ENCODE assay signal across 11 cellular contexts in genomic region chr16:83940157-83940556, GRCh38. TPM values are rescaled to one million over a fixed set of nuclear protein-coding genes. Genes with fewer than 3 reads are reported as not detected.
DNase-seq lines count a peak whose midpoint lies in the region; ATAC-seq and TF ChIP-seq lines count a peak whose summit lies in the region.
"Had no signal": no experiment of that assay in that cellular context is flagged by ENCODE, and none has a peak within 500 bp of the region (broad histone marks: within the 10 kb centered on the region; RNA-seq: fewer than 3 reads in every experiment).

No MANE protein-coding gene starts in this region.

- peak overlapping the region in 1 of 2 experiments; percentile 14 for H2BK12ac ChIP-seq in mesenchymal stem cell (ENCODE audit: low read length in 2 of 2)

- no peak overlapping the region for H3K4me3 Mint-ChIP-seq in WTC11
- no peak overlapping the region for H3K4me3 Mint-ChIP-seq in stimulated activated naive B cell treated with anti-CD40 and anti-IgM and Interleukin-4, amounts not matched to agents 10 μg/mL and 1 μg/mL and 100 μg/mL, for 72 hours

- H3K4me3 ChIP-seq in SK-N-SH (ENCODE audit: low read depth in 2 of 2, low read length in 1 of 2) (no peak overlapping the region), mesenchymal stem cell (ENCODE audit: insufficient read depth in 1 of 2, low read depth in 1 of 2, low read length in 2 of 2) (no peak overlapping the region)
- H3K4me3 ChIP-seq: SJCRH30 had no signal

- H3K9me3 ChIP-seq in SK-N-SH (no peaks in the 10 kb centered on the region), mesenchymal stem cell (ENCODE audit: control insufficient read depth, low read length) (no peaks in the 10 kb centered on the region)
- H3K9me3 ChIP-seq: SJCRH30 had no signal

- no peak for TF ChIP-seq EP300 in SK-N-SH (IDR thresholded peaks at IDR 0.05; ENCODE audit: borderline replicate concordance in 1 of 2, low read depth in 1 of 2, low read length in 1 of 2)

- WGBS in SK-N-SH (ENCODE audit: low lambda C conversion rate) = 69% methylated on average over 12 of the region's 12 CpGs
- WGBS in mesenchymal stem cell = 85% methylated on average over 12 of the region's 12 CpGs

- H3K9me3 Mint-ChIP-seq in WTC11 = no peaks in the 10 kb centered on the region
- no peaks in the 10 kb centered on the region for H3K9me3 Mint-ChIP-seq in stimulated activated naive B cell treated with anti-CD40 and anti-IgM and Interleukin-4, amounts not matched to agents 10 μg/mL and 1 μg/mL and 100 μg/mL, for 72 hours

- H3K4me1 Mint-ChIP-seq in WTC11 = peaks cover 7% of the 10 kb centered on the region; the same call in 1 of the 2 replicates
- peaks cover 6% of the 10 kb centered on the region in 2 donors for H3K4me1 Mint-ChIP-seq in stimulated activated naive B cell treated with anti-CD40 and anti-IgM and Interleukin-4, amounts not matched to agents 10 μg/mL and 1 μg/mL and 100 μg/mL, for 72 hours

- no peaks in the 10 kb centered on the region for H3K9me2 ChIP-seq in SK-N-SH

- no peak overlapping the region for H2BK120ac ChIP-seq in mesenchymal stem cell (ENCODE audit: low read depth, low read length)

- no peak overlapping the region for H3K23ac ChIP-seq in mesenchymal stem cell (ENCODE audit: low read length in 2 of 2)

- H3K27me3 ChIP-seq in SK-N-SH (ENCODE audit: insufficient read depth) (no peaks in the 10 kb centered on the region), mesenchymal stem cell (ENCODE audit: control insufficient read depth in 1 of 2, insufficient read depth in 1 of 2, low read length in 2 of 2) (peaks cover 27 to 38% of the 10 kb centered on the region in 2 experiments)
- H3K27me3 ChIP-seq: SJCRH30 had no signal

- TF ChIP-seq RAD21 in SK-N-SH (IDR thresholded peaks at IDR 0.05; ENCODE audit: low read length) = no peak

- no peak overlapping the region for H2AK5ac ChIP-seq in mesenchymal stem cell (ENCODE audit: low read length, severe bottlenecking)

- no peak overlapping the region for H2AFZ ChIP-seq in SK-N-SH (ENCODE audit: low read depth)
- H2AFZ ChIP-seq in mesenchymal stem cell (ENCODE audit: low read depth, low read length) = no peak overlapping the region

- no peak overlapping the region for H2BK15ac ChIP-seq in mesenchymal stem cell (ENCODE audit: low read depth, poor library complexity, severe bottlenecking)

- no peaks in the 10 kb centered on the region for H3F3A ChIP-seq in SK-N-SH (replicated peaks; ENCODE audit: insufficient read depth)

- H3K27ac ChIP-seq in SK-N-SH (ENCODE audit: low read depth in 2 of 2, low read length in 1 of 2) (no peak overlapping the region), mesenchymal stem cell (ENCODE audit: low read length, poor library complexity, severe bottlenecking) (no peak overlapping the region)
- H3K27ac ChIP-seq: C4-2B, SJCRH30 had no signal

- H3K27ac Mint-ChIP-seq in WTC11 = no peak overlapping the region
- peak overlapping the region; percentile 20 for H3K27ac Mint-ChIP-seq in stimulated activated naive B cell treated with anti-CD40 and anti-IgM and Interleukin-4, amounts not matched to agents 10 μg/mL and 1 μg/mL and 100 μg/mL, for 72 hours

- no peak for DNase-seq in SK-N-SH
- no peak for DNase-seq in WTC11 (ENCODE audit: low spot score)
- DNase-seq in mesenchymal stem cell = no peak
- DNase-seq in stimulated activated naive B cell treated with anti-CD40 and anti-IgM and Interleukin-4, amounts not matched to agents 10 μg/mL and 1 μg/mL and 100 μg/mL, for 72 hours = no peak
- DNase-seq in mesenteric fat pad (ENCODE audit: low spot score) = no peak
- no peak for DNase-seq in ureter (ENCODE audit: low spot score)
- DNase-seq in GOT3 (lab: John Stamatoyannopoulos, UW) = no peak
- DNase-seq: SJCRH30 had no signal

- H3K79me1 ChIP-seq in mesenchymal stem cell (replicated peaks; ENCODE audit: low read length, poor library complexity, severe bottlenecking) = no peaks in the 10 kb centered on the region

- CTCF ChIA-PET in SK-N-SH (lab: Yijun Ruan, JAX) (interaction anchor here (1.0 to 1.8 kb wide), 2 partner anchors 14 to 17 kb away, joined by 3 to 6 read pairs; partner anchors contain the start of gene OSGIN1), WTC11 (lab: Charles Lee) (interaction anchor here (0.7 to 1.4 kb wide), 3 partner anchors 8 to 14 kb away, joined by 3 to 7 read pairs (median 4); no protein-coding TSS in a partner anchor)

- TF ChIP-seq CTCF in SK-N-SH (IDR thresholded peaks at IDR 0.05) (no peak), WTC11 (IDR thresholded peaks at IDR 0.05) (no peak)

- no peaks in the 10 kb centered on the region for H3K79me2 ChIP-seq in SK-N-SH (ENCODE audit: insufficient read depth)

- H4K91ac ChIP-seq in mesenchymal stem cell (ENCODE audit: low read length) = no peak overlapping the region

- H3K36me3 ChIP-seq in SK-N-SH (replicated peaks in 1 of 2; ENCODE audit: control insufficient read depth in 1 of 2, insufficient read depth in 2 of 2, low read length in 1 of 2) (no peaks in the 10 kb centered on the region), mesenchymal stem cell (ENCODE audit: control insufficient read depth in 1 of 2, insufficient read depth in 2 of 2, low read depth in 1 of 2, low read length in 2 of 2) (no peaks in the 10 kb centered on the region)
- H3K36me3 ChIP-seq: SJCRH30 had no signal

- H3K4me2 ChIP-seq in SK-N-SH = no peak overlapping the region
- H3K4me2 ChIP-seq in mesenchymal stem cell (ENCODE audit: low read length, poor library complexity, severe bottlenecking) = no peak overlapping the region

- no peaks in the 10 kb centered on the region for H3K36me3 Mint-ChIP-seq in WTC11
- H3K36me3 Mint-ChIP-seq in stimulated activated naive B cell treated with anti-CD40 and anti-IgM and Interleukin-4, amounts not matched to agents 10 μg/mL and 1 μg/mL and 100 μg/mL, for 72 hours = peaks cover 12 to 20% of the 10 kb centered on the region in 2 donors

- no peak overlapping the region for H3K18ac ChIP-seq in mesenchymal stem cell (ENCODE audit: low read depth in 1 of 2, low read length in 2 of 2)

- H3K9ac ChIP-seq in SK-N-SH = no peak overlapping the region
- no peak overlapping the region for H3K9ac ChIP-seq in mesenchymal stem cell (ENCODE audit: low read length)

- peak; percentile 42; the same call in 2 of the 3 replicates for ATAC-seq in SK-N-SH treated with all-trans-retinoic acid at 6 μM for 48 hours
- peak; percentile 23; the same call in 1 of the 2 replicates for ATAC-seq in WTC11
- ATAC-seq in stimulated activated naive B cell treated with anti-CD40 and anti-IgM and Interleukin-4, amounts not matched to agents 10 μg/mL and 1 μg/mL and 100 μg/mL, for 72 hours (replicated peaks) = no peak
- ATAC-seq: Panc1 had no signal

- POLR2A ChIA-PET in SK-N-SH (lab: Yijun Ruan, JAX) (no interaction called here), WTC11 (lab: Charles Lee) (no interaction called here)

- no peak overlapping the region for H2BK5ac ChIP-seq in mesenchymal stem cell (ENCODE audit: low read depth, low read length, poor library complexity, severe bottlenecking)

- no peak overlapping the region for H3K14ac ChIP-seq in mesenchymal stem cell (ENCODE audit: low read length in 2 of 2)

- H3K4ac ChIP-seq in mesenchymal stem cell (ENCODE audit: low read depth in 1 of 2, low read length in 2 of 2) = no peak overlapping the region

- no peaks in the 10 kb centered on the region; the same call in 1 of the 2 replicates for H3K27me3 Mint-ChIP-seq in WTC11 (ENCODE audit: low read depth)
- H3K27me3 Mint-ChIP-seq in stimulated activated naive B cell treated with anti-CD40 and anti-IgM and Interleukin-4, amounts not matched to agents 10 μg/mL and 1 μg/mL and 100 μg/mL, for 72 hours = peaks cover 0 to 13% of the 10 kb centered on the region in 2 donors

- peak overlapping the region; percentile 27 for H4K8ac ChIP-seq in mesenchymal stem cell (ENCODE audit: low read length)

- H3K4me1 ChIP-seq in SK-N-SH (ENCODE audit: control insufficient read depth in 1 of 2, insufficient read depth in 2 of 2, low read depth in 1 of 2, low read length in 1 of 2) = peaks cover 0 to 2% of the 10 kb centered on the region in 2 experiments; a peak in 1 of 4 replicates
- peaks cover 2% of the 10 kb centered on the region for H3K4me1 ChIP-seq in mesenchymal stem cell (ENCODE audit: control insufficient read depth, insufficient read depth, low read depth, low read length)
- H3K4me1 ChIP-seq: SJCRH30 had no signal

- H4K20me1 ChIP-seq in SK-N-SH (ENCODE audit: insufficient read depth) = no peaks in the 10 kb centered on the region

TF ChIP-seq in SK-N-SH treated with all-trans-retinoic acid at 6 μM for 48 hours, 23 proteins besides CTCF, POLR2A, EP300 and RAD21 (continues in another document):
- no peak for TF ChIP-seq ISL1 (CRISPR knock-in tag; IDR thresholded peaks at IDR 0.05)
- TF ChIP-seq ZNF70 (CRISPR knock-in tag; IDR thresholded peaks at IDR 0.05) = no peak
- no peak for TF ChIP-seq ZFP30 (CRISPR knock-in tag; IDR thresholded peaks at IDR 0.05)

TF ChIP-seq in SK-N-SH, 30 proteins besides CTCF, POLR2A, EP300 and RAD21 (continues in another document):
- no peak for TF ChIP-seq FOSL2 (IDR thresholded peaks at IDR 0.05; ENCODE audit: borderline replicate concordance, low read depth)

TF ChIP-seq in WTC11, 78 proteins besides CTCF, POLR2A, EP300 and RAD21 (continues in another document):
- TF ChIP-seq RORB (CRISPR knock-in tag; IDR thresholded peaks at IDR 0.05) = no peak

RNA-seq across cellular contexts. Expression of gene OSGIN1, which starts 12.9 kb away (rescaled TPM):
- polyA plus RNA-seq in SK-N-SH (2012; rRNA removed) = 4.8 and 5.2 TPM in 2 replicates
- 1.4 and 2.3 TPM in 2 replicates for polyA plus RNA-seq in SK-N-SH (2012; cell fraction: cytosol; rRNA removed)
- 7.5 and 8.1 TPM in 2 replicates for polyA plus RNA-seq in SK-N-SH (2012; cell fraction: nucleus; rRNA removed)
- total RNA-seq in WTC11 (2021) (0.73 to 1.7 TPM (median 1.1 TPM) in 3 replicates), mesenteric fat pad (30.9 TPM), ureter (5.9 TPM)
- 5.4 TPM for polyA plus RNA-seq in mesenchymal stem cell (2013, experiment 1 of 2)
- polyA plus RNA-seq in mesenchymal stem cell (2013, experiment 2 of 2) = 5.9 TPM

RNA-seq across cellular contexts. Expression of gene NECAB2, which starts 27.9 kb away (rescaled TPM):
- 0.54 and 0.58 TPM in 2 replicates for polyA plus RNA-seq in SK-N-SH (2012; rRNA removed)
- 0.24 and 0.33 TPM in 2 replicates for polyA plus RNA-seq in SK-N-SH (2012; cell fraction: cytosol; rRNA removed)
- polyA plus RNA-seq in SK-N-SH (2012; cell fraction: nucleus; rRNA removed) = 1.2 and 2.1 TPM in 2 replicates
- total RNA-seq in WTC11 (2021) (2.9 to 4.9 TPM (median 4.4 TPM) in 3 replicates), mesenteric fat pad (1.5 TPM), ureter (not detected)
- polyA plus RNA-seq in mesenchymal stem cell (2013, experiment 1 of 2) = 0.58 TPM
- polyA plus RNA-seq in mesenchymal stem cell (2013, experiment 2 of 2) = 0.33 TPM

RNA-seq across cellular contexts. Expression of gene MLYCD, which starts 41.2 kb away (rescaled TPM):
- 2.4 and 2.7 TPM in 2 replicates for polyA plus RNA-seq in SK-N-SH (2012; rRNA removed)
- polyA plus RNA-seq in SK-N-SH (2012; cell fraction: cytosol; rRNA removed) = 1.3 and 1.6 TPM in 2 replicates
- 8.0 and 8.5 TPM in 2 replicates for polyA plus RNA-seq in SK-N-SH (2012; cell fraction: nucleus; rRNA removed)
- total RNA-seq in WTC11 (2021) (5.9 to 6.3 TPM (median 6.1 TPM) in 3 replicates), mesenteric fat pad (10.4 TPM), ureter (18.3 TPM)
- 1.3 TPM for polyA plus RNA-seq in mesenchymal stem cell (2013, experiment 1 of 2)
- 1.2 TPM for polyA plus RNA-seq in mesenchymal stem cell (2013, experiment 2 of 2)

Comparison
In these comparisons a context has a peak if more than half of its experiments do, and no peak if none do; other contexts are left out.
1. ATAC-seq: peak in SK-N-SH treated with all-trans-retinoic acid at 6 μM for 48 hours (single experiment) and WTC11 (single experiment); none in stimulated activated naive B cell treated with anti-CD40 and anti-IgM and Interleukin-4, amounts not matched to agents 10 μg/mL and 1 μg/mL and 100 μg/mL, for 72 hours (0 of 2).